In genomic region chr9:17744786-17745185, GRCh38 we compare ENCODE assay signal across 15 cellular contexts.
DNase-seq lines count a peak whose midpoint lies in the region; ATAC-seq, FAIRE-seq and TF ChIP-seq lines count a peak whose summit lies in the region.
"Had no signal": no experiment of that assay in that cellular context is flagged by ENCODE, and none has a peak within 500 bp of the region (broad histone marks: within the 10 kb centered on the region; RNA-seq: fewer than 3 reads in every experiment).

No MANE protein-coding gene starts in this region.

- H3K27me3 Mint-ChIP-seq in WTC11 (ENCODE audit: low read depth), result no peaks in the 10 kb centered on the region
- H3K27me3 Mint-ChIP-seq: activated naive CD8-positive, alpha-beta T cell; dendritic cell treated with granulocyte-macrophage colony-stimulating factor and Interleukin-4, amounts not matched to agents 40 ng/mL and 50 ng/mL, for 4 days; T-helper 17 cell had no signal

- CTCF ChIA-PET in A549 (lab: Yijun Ruan, JAX), result interaction anchor here (0.7 kb wide), 1 partner anchor 740 kb away, joined by 3 read pairs; no protein-coding TSS in a partner anchor
- CTCF ChIA-PET in HEK293T (lab: Yijun Ruan, JAX), result no interaction called here
- CTCF ChIA-PET in WTC11 (lab: Charles Lee), result interaction anchor here (1.2 kb wide), 1 partner anchor 66 kb away, joined by 4 read pairs; no protein-coding TSS in a partner anchor

- H3K27ac ChIP-seq in A549, result no peak overlapping the region
- no peak overlapping the region for H3K27ac ChIP-seq in hepatocyte
- no peak overlapping the region for H3K27ac ChIP-seq in right atrium auricular region
- H3K27ac ChIP-seq: psoas muscle had no signal

- H3K27ac Mint-ChIP-seq in WTC11, result no peak overlapping the region
- H3K27ac Mint-ChIP-seq: activated naive CD8-positive, alpha-beta T cell; dendritic cell treated with granulocyte-macrophage colony-stimulating factor and Interleukin-4, amounts not matched to agents 40 ng/mL and 50 ng/mL, for 4 days; T-helper 17 cell had no signal

- no peaks in the 10 kb centered on the region for H4K20me1 ChIP-seq in hepatocyte (ENCODE audit: insufficient read depth, poor library complexity, severe bottlenecking)

- H3K4me3 ChIP-seq in A549, result no peak overlapping the region
- H3K4me3 ChIP-seq in hepatocyte, result no peak overlapping the region
- H3K4me3 ChIP-seq in right atrium auricular region, result no peak overlapping the region
- H3K4me3 ChIP-seq: psoas muscle had no signal

- no peak for TF ChIP-seq POLR2A in A549 (IDR thresholded peaks at IDR 0.05; ENCODE audit: low read length)

- H3K36me3 Mint-ChIP-seq in WTC11, result no peaks in the 10 kb centered on the region
- H3K36me3 Mint-ChIP-seq: activated naive CD8-positive, alpha-beta T cell had no signal

- H3K4me2 ChIP-seq in A549 (no peak overlapping the region), hepatocyte (no peak overlapping the region)

- H3K27me3 ChIP-seq in hepatocyte (no peaks in the 10 kb centered on the region), right atrium auricular region (no peaks in the 10 kb centered on the region)

- TF ChIP-seq RAD21 in A549 (conservative IDR thresholded peaks at IDR 0.05 in 1 of 2, IDR thresholded peaks at IDR 0.05 in 1 of 2), result no peak

- H3K4me3 Mint-ChIP-seq in WTC11, result no peak overlapping the region
- H3K4me3 Mint-ChIP-seq: activated naive CD8-positive, alpha-beta T cell; dendritic cell treated with granulocyte-macrophage colony-stimulating factor and Interleukin-4, amounts not matched to agents 40 ng/mL and 50 ng/mL, for 4 days; T-helper 17 cell had no signal

- no peak for FAIRE-seq in A549 (lab: Jason Lieb, UNC)

- no peak for TF ChIP-seq EP300 in A549 (IDR thresholded peaks at IDR 0.05)

- no peaks in the 10 kb centered on the region for H3K9me2 ChIP-seq in hepatocyte (replicated peaks; ENCODE audit: insufficient read depth)

- no peaks in the 10 kb centered on the region for H3K9me3 Mint-ChIP-seq in WTC11
- H3K9me3 Mint-ChIP-seq: dendritic cell treated with granulocyte-macrophage colony-stimulating factor and Interleukin-4, amounts not matched to agents 40 ng/mL and 50 ng/mL, for 4 days had no signal

- no peak for DNase-seq in A549 (ENCODE audit: low read depth in 1 of 2, low spot score in 1 of 2)
- peak; percentile 8 for DNase-seq in HEK293T (ENCODE audit: extremely low spot score)
- peak; percentile 45 for DNase-seq in WTC11 (ENCODE audit: low spot score)
- DNase-seq in hepatocyte (ENCODE audit: low spot score), result peak; percentile 64
- DNase-seq in NK-92 treated with Interleukin-12 subunit alpha and Interleukin-12 subunit beta, amount 100 ng/mL, for 24 hours (lab: John Stamatoyannopoulos, UW), result no peak
- DNase-seq in right atrium auricular region (ENCODE audit: low spot score), result no peak
- DNase-seq: KG1; NCI-H2081; psoas muscle; stimulated activated naive CD8-positive, alpha-beta T cell treated with anti-CD3 and anti-CD28 coated beads, Interleukin-15, Interleukin-2, amounts not matched to agents 100 U/mL and 50 U/mL, for 24 hours; T-helper 17 cell had no signal

- H3K36me3 ChIP-seq in hepatocyte (replicated peaks; ENCODE audit: insufficient read depth, low read depth) (no peaks in the 10 kb centered on the region), right atrium auricular region (no peaks in the 10 kb centered on the region)

- H2AFZ ChIP-seq in hepatocyte, result no peak overlapping the region

- WGBS in A549 (ENCODE audit: missing lambda C conversion rate), result 16% methylated on average over 3 of the region's 3 CpGs
- 10% methylated on average over 3 of the region's 3 CpGs for WGBS in hepatocyte (ENCODE audit: low lambda C conversion rate, missing lambda C conversion rate)

- H3K4me1 ChIP-seq in A549, result no peaks in the 10 kb centered on the region
- H3K4me1 ChIP-seq in hepatocyte (ENCODE audit: insufficient read depth), result no peaks in the 10 kb centered on the region
- no peaks in the 10 kb centered on the region for H3K4me1 ChIP-seq in right atrium auricular region
- H3K4me1 ChIP-seq: psoas muscle had no signal

- H3K4me1 Mint-ChIP-seq in WTC11, result peaks cover 7% of the 10 kb centered on the region
- H3K4me1 Mint-ChIP-seq: T-helper 17 cell had no signal

- TF ChIP-seq CTCF in A549 (IDR thresholded peaks at IDR 0.05) (no peak), WTC11 (IDR thresholded peaks at IDR 0.05) (no peak), hepatocyte (IDR thresholded peaks at IDR 0.05; ENCODE audit: poor library complexity) (no peak), right atrium auricular region (IDR thresholded peaks at IDR 0.05) (no peak)

- ATAC-seq in A549 (no peak), WTC11 (peak; percentile 60), GM19023 (IDR thresholded peaks at IDR 0.05; ENCODE audit: unreplicated experiment) (no peak), HG03280 (IDR thresholded peaks at IDR 0.05; ENCODE audit: unreplicated experiment) (no peak)
- ATAC-seq: psoas muscle; stimulated activated naive CD8-positive, alpha-beta T cell treated with anti-CD3 and anti-CD28 coated beads, Interleukin-15, Interleukin-2, amounts not matched to agents 100 U/mL and 50 U/mL, for 24 hours; T-helper 17 cell had no signal

- POLR2A ChIA-PET in A549 (lab: Yijun Ruan, JAX) (no interaction called here), HEK293T (lab: Yijun Ruan, JAX) (interaction anchor here (0.5 kb wide), 1 partner anchor 140 kb away, joined by 3 read pairs; no protein-coding TSS in a partner anchor), WTC11 (lab: Charles Lee) (no interaction called here)

- H3K9me3 ChIP-seq in A549 (no peaks in the 10 kb centered on the region), hepatocyte (ENCODE audit: low read depth) (no peaks in the 10 kb centered on the region), right atrium auricular region (no peaks in the 10 kb centered on the region)
- H3K9me3 ChIP-seq: psoas muscle had no signal

- H3K79me2 ChIP-seq in hepatocyte, result no peaks in the 10 kb centered on the region

TF ChIP-seq in A549, 52 proteins besides CTCF, POLR2A, EP300 and RAD21 (continues in another document):
- 0 out of 2 replicates have a peak, but pooled peaks have one; percentile 25 for TF ChIP-seq EHMT2 (IDR thresholded peaks at IDR 0.05; ENCODE audit: low read depth)

TF ChIP-seq in HEK293T, 16 proteins besides CTCF, POLR2A, EP300 and RAD21:
- TF ChIP-seq ARNT (IDR thresholded peaks at IDR 0.05) (no peak), FOXA1 (IDR thresholded peaks at IDR 0.05) (no peak), FOXM1 (IDR thresholded peaks at IDR 0.05; ENCODE audit: borderline replicate concordance) (no peak), BHLHE40 (IDR thresholded peaks at IDR 0.05; ENCODE audit: borderline replicate concordance) (no peak), HDGF (IDR thresholded peaks at IDR 0.05; ENCODE audit: borderline replicate concordance) (no peak), FOXK2 (IDR thresholded peaks at IDR 0.05) (no peak), TARDBP (IDR thresholded peaks at IDR 0.05) (no peak), SP1 (IDR thresholded peaks at IDR 0.05) (no peak), LEF1 (IDR thresholded peaks at IDR 0.05; ENCODE audit: borderline replicate concordance) (no peak), NFRKB (IDR thresholded peaks at IDR 0.05) (no peak), CTBP1 (IDR thresholded peaks at IDR 0.05; ENCODE audit: borderline replicate concordance) (no peak), L3MBTL2 (conservative IDR thresholded peaks at IDR 0.05) (no peak), SUZ12 (IDR thresholded peaks at IDR 0.05) (no peak), ELF4 (IDR thresholded peaks at IDR 0.05) (no peak), ZNF384 (IDR thresholded peaks at IDR 0.05) (no peak)
- TF ChIP-seq, protein P1, sequence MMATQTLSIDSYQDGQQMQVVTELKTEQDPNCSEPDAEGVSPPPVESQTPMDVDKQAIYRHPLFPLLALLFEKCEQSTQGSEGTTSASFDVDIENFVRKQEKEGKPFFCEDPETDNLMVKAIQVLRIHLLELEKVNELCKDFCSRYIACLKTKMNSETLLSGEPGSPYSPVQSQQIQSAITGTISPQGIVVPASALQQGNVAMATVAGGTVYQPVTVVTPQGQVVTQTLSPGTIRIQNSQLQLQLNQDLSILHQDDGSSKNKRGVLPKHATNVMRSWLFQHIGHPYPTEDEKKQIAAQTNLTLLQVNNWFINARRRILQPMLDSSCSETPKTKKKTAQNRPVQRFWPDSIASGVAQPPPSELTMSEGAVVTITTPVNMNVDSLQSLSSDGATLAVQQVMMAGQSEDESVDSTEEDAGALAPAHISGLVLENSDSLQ (IDR thresholded peaks at IDR 0.05), result no peak

TF ChIP-seq in WTC11, 78 proteins besides CTCF, POLR2A, EP300 and RAD21:
- TF ChIP-seq GRHL2 (CRISPR knock-in tag; IDR thresholded peaks at IDR 0.05; ENCODE audit: insufficient replicate concordance, severe bottlenecking), result no peak
- no peak for TF ChIP-seq FOXJ3 (CRISPR knock-in tag; IDR thresholded peaks at IDR 0.05; ENCODE audit: borderline replicate concordance)
- no peak for TF ChIP-seq NFATC4 (CRISPR knock-in tag; IDR thresholded peaks at IDR 0.05)
- TF ChIP-seq ZNF423 (CRISPR knock-in tag; IDR thresholded peaks at IDR 0.05), result no peak
- peak; percentile 30; the same call in 1 of the 2 replicates for TF ChIP-seq ZNF232 (CRISPR knock-in tag; IDR thresholded peaks at IDR 0.05)
- TF ChIP-seq, protein P2, sequence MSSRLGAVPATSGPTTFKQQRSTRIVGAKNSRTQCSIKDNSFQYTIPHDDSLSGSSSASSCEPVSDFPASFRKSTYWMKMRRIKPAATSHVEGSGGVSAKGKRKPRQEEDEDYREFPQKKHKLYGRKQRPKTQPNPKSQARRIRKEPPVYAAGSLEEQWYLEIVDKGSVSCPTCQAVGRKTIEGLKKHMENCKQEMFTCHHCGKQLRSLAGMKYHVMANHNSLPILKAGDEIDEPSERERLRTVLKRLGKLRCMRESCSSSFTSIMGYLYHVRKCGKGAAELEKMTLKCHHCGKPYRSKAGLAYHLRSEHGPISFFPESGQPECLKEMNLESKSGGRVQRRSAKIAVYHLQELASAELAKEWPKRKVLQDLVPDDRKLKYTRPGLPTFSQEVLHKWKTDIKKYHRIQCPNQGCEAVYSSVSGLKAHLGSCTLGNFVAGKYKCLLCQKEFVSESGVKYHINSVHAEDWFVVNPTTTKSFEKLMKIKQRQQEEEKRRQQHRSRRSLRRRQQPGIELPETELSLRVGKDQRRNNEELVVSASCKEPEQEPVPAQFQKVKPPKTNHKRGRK (CRISPR knock-in tag; IDR thresholded peaks at IDR 0.05; ENCODE audit: borderline replicate concordance), result no peak
- no peak for TF ChIP-seq HMGA2 (CRISPR knock-in tag; IDR thresholded peaks at IDR 0.05)
- no peak for TF ChIP-seq ZNF263 (CRISPR knock-in tag; IDR thresholded peaks at IDR 0.05; ENCODE audit: low read depth)
- TF ChIP-seq EMX1 (CRISPR knock-in tag; IDR thresholded peaks at IDR 0.05), result no peak

Comparison
In these comparisons a context has a peak if more than half of its experiments do, and no peak if none do; other contexts are left out.
1. DNase-seq: peak in HEK293T (single experiment), WTC11 (single experiment) and hepatocyte (single experiment); none in A549 (0 of 2), NK-92 treated with Interleukin-12 subunit alpha and Interleukin-12 subunit beta, amount 100 ng/mL, for 24 hours (single experiment) and right atrium auricular region (single experiment).